ENCODE assay signal across 1 cellular context in the genomic region with DNA sequence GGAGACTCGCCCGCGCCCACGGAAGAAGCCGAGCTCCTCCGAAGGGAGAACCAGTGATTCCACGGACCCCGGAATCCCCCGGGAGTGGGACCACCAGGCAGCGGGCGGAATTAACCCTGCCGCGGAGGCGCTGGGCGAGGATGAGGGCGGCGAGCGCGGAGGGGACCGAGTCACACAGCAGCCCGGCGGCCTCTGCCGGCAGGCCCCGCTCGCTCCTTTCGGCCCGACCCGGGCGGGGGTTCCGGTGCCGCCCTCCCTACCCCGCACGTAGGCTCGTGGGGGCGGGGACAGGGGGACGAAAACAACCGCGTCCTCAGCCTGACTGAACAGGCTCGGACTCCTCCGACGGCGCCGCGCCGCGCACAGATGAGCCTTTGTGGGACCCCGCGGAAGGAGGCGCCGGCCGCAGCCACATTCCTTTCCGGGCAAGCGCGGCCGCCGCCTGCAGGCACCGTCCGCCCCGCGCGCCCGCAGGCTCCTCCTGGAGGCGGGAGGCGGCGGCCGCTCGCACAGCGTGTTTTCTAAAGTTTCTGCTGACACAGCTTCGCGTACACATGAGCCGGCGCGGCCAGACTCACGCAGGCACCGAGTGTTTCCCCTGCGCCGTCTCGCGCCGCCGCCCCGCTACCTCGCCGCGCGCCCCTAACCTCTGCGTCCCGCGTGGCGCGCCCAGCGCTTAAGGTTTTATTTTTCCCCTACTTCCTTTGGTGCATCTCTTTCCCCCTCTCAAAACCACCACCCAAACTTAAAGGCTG.
A peak's percentile ranks its signal among the peaks of the same experiment; 100 is the strongest.
TF ChIP-seq lines count a peak whose summit lies in the region.

No MANE protein-coding gene starts in this region.

TF ChIP-seq in K562, 482 proteins besides CTCF, POLR2A, EP300 and RAD21 (continued from another document and continues in another):
- TF ChIP-seq ZBTB40 (IDR thresholded peaks at IDR 0.05) (peak; percentile 70), ZBTB40 (CRISPR knock-in tag; IDR thresholded peaks at IDR 0.05) (no peak), THRB (CRISPR knock-in tag; conservative IDR thresholded peaks at IDR 0.05) (peak; percentile 49; the same call in 1 of the 2 replicates), JUND (IDR thresholded peaks at IDR 0.05; ENCODE audit: borderline replicate concordance, low read depth, low read length) (0 out of 2 replicates have a peak, but pooled peaks have one; percentile 17), JUND (tag; IDR thresholded peaks at IDR 0.05; ENCODE audit: borderline replicate concordance, low read depth, low read length) (peak; percentile 50; the same call in 1 of the 3 replicates), MCM3 (IDR thresholded peaks at IDR 0.05) (no peak), ETV1 (tag; conservative IDR thresholded peaks at IDR 0.05; ENCODE audit: low read depth) (peak; percentile 71), BDP1 (IDR thresholded peaks at IDR 0.05; ENCODE audit: insufficient read depth, insufficient read length) (no peak), FOXO4 (CRISPR knock-in tag; IDR thresholded peaks at IDR 0.05) (no peak), FOXK1 (CRISPR knock-in tag; IDR thresholded peaks at IDR 0.05; ENCODE audit: borderline replicate concordance) (peak; percentile 93; the same call in 1 of the 2 replicates), ZNF174 (CRISPR knock-in tag; IDR thresholded peaks at IDR 0.05) (no peak), NCOA1 (IDR thresholded peaks at IDR 0.05; ENCODE audit: low read depth) (0 out of 2 replicates have a peak, but pooled peaks have one; percentile 26), MAFK (IDR thresholded peaks at IDR 0.05; ENCODE audit: low read length) (peak; percentile 91), RB1 (IDR thresholded peaks at IDR 0.05; ENCODE audit: low read depth) (peak; percentile 90), KAT2B (IDR thresholded peaks at IDR 0.05; ENCODE audit: low read depth, low read length) (no peak), ZNF584 (CRISPR knock-in tag; IDR thresholded peaks at IDR 0.05; ENCODE audit: low read depth) (no peak), SMARCB1 (IDR thresholded peaks at IDR 0.05; ENCODE audit: insufficient read length, low read depth) (no peak), PRMT5 (CRISPR knock-in tag; IDR thresholded peaks at IDR 0.05) (no peak), IRF2 (CRISPR knock-in tag; IDR thresholded peaks at IDR 0.05) (no peak), RBM34 (IDR thresholded peaks at IDR 0.05; ENCODE audit: borderline replicate concordance, insufficient read depth, low read length) (no peak), CBX8 (IDR thresholded peaks at IDR 0.05; ENCODE audit: borderline replicate concordance, extremely low read depth, low read depth, low read length, poor library complexity, severe bottlenecking) (no peak), ZNF717 (CRISPR knock-in tag; IDR thresholded peaks at IDR 0.05) (no peak), ZNF668 (CRISPR knock-in tag; IDR thresholded peaks at IDR 0.05) (0 out of 2 replicates have a peak, but pooled peaks have one; percentile 34), SREBF1 (IDR thresholded peaks at IDR 0.05; ENCODE audit: borderline replicate concordance, low read depth, low read length) (no peak), SMARCC2 (IDR thresholded peaks at IDR 0.05; ENCODE audit: low read depth) (0 out of 2 replicates have a peak, but pooled peaks have one; percentile 18), OTX1 (CRISPR knock-in tag; IDR thresholded peaks at IDR 0.05) (peak; percentile 87; the same call in 1 of the 2 replicates), VEZF1 (CRISPR knock-in tag; IDR thresholded peaks at IDR 0.05) (peak; percentile 77), ZNF165 (CRISPR knock-in tag; IDR thresholded peaks at IDR 0.05; ENCODE audit: borderline replicate concordance) (no peak), ARHGAP35 (IDR thresholded peaks at IDR 0.05; ENCODE audit: partially characterized antibody) (no peak), ELF2 (CRISPR knock-in tag; IDR thresholded peaks at IDR 0.05) (peak; percentile 52; the same call in 1 of the 2 replicates), DPF2 (IDR thresholded peaks at IDR 0.05) (peak; percentile 51; the same call in 1 of the 2 replicates), PATZ1 (CRISPR knock-in tag; IDR thresholded peaks at IDR 0.05; ENCODE audit: borderline replicate concordance) (no peak)
- TF ChIP-seq, protein P1, sequence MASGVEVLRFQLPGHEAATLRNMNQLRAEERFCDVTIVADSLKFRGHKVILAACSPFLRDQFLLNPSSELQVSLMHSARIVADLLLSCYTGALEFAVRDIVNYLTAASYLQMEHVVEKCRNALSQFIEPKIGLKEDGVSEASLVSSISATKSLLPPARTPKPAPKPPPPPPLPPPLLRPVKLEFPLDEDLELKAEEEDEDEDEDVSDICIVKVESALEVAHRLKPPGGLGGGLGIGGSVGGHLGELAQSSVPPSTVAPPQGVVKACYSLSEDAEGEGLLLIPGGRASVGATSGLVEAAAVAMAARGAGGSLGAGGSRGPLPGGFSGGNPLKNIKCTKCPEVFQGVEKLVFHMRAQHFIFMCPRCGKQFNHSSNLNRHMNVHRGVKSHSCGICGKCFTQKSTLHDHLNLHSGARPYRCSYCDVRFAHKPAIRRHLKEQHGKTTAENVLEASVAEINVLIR (CRISPR knock-in tag; IDR thresholded peaks at IDR 0.05): no peak; the same call in 1 of the 2 replicates
- TF ChIP-seq, protein P2, sequence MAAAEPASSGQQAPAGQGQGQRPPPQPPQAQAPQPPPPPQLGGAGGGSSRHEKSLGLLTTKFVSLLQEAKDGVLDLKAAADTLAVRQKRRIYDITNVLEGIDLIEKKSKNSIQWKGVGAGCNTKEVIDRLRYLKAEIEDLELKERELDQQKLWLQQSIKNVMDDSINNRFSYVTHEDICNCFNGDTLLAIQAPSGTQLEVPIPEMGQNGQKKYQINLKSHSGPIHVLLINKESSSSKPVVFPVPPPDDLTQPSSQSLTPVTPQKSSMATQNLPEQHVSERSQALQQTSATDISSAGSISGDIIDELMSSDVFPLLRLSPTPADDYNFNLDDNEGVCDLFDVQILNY (CRISPR knock-in tag; IDR thresholded peaks at IDR 0.05): 0 out of 2 replicates have a peak, but pooled peaks have one; percentile 65
- TF ChIP-seq, protein P3, sequence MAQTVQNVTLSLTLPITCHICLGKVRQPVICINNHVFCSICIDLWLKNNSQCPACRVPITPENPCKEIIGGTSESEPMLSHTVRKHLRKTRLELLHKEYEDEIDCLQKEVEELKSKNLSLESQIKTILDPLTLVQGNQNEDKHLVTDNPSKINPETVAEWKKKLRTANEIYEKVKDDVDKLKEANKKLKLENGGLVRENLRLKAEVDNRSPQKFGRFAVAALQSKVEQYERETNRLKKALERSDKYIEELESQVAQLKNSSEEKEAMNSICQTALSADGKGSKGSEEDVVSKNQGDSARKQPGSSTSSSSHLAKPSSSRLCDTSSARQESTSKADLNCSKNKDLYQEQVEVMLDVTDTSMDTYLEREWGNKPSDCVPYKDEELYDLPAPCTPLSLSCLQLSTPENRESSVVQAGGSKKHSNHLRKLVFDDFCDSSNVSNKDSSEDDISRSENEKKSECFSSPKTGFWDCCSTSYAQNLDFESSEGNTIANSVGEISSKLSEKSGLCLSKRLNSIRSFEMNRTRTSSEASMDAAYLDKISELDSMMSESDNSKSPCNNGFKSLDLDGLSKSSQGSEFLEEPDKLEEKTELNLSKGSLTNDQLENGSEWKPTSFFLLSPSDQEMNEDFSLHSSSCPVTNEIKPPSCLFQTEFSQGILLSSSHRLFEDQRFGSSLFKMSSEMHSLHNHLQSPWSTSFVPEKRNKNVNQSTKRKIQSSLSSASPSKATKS (CRISPR knock-in tag; IDR thresholded peaks at IDR 0.05): no peak
